Comparison of ENCODE assay signal across 17 cellular contexts in genomic region chr19:56966225-56966696, GRCh38.
DNase-seq lines count a peak whose midpoint lies in the region; ATAC-seq and TF ChIP-seq lines count a peak whose summit lies in the region.
"Had no signal": no experiment of that assay in that cellular context is flagged by ENCODE, and none has a peak within 500 bp of the region (broad histone marks: within the 10 kb centered on the region; RNA-seq: fewer than 3 reads in every experiment).

No MANE protein-coding gene starts in this region.

- no peaks in the 10 kb centered on the region for H3K36me3 Mint-ChIP-seq in brain

- H3K79me2 ChIP-seq in parathyroid adenoma (no peaks in the 10 kb centered on the region), PC-3 (ENCODE audit: low read length) (no peaks in the 10 kb centered on the region)

- no peaks in the 10 kb centered on the region for H3K27me3 ChIP-seq in parathyroid adenoma (ENCODE audit: control insufficient read depth, insufficient read depth, low read length)
- peaks cover 12% of the 10 kb centered on the region for H3K27me3 ChIP-seq in PC-3 (ENCODE audit: low read length)
- H3K27me3 ChIP-seq: BLaER1 treated with 17β-estradiol and CSF1 and Interleukin-3, amounts not matched to agents 10 nM and 100 nM; SJSA1 had no signal

- POLR2A ChIA-PET in PC-3 (lab: Charles Lee; ENCODE audit: unreplicated experiment) = no interaction called here

- TF ChIP-seq CTCF in brain (conservative IDR thresholded peaks at IDR 0.05) (no peak), parathyroid adenoma (IDR thresholded peaks at IDR 0.05) (no peak), PC-3 (conservative IDR thresholded peaks at IDR 0.05; ENCODE audit: low read depth, low read length) (no peak)

- H2AFZ ChIP-seq in parathyroid adenoma (peak overlapping the region; percentile 41), PC-3 (ENCODE audit: low read length) (no peak overlapping the region)
- H2AFZ ChIP-seq: PC-9 had no signal

- no peak overlapping the region for H3K4me3 ChIP-seq in parathyroid adenoma (ENCODE audit: low read depth, low read length)
- no peak overlapping the region for H3K4me3 ChIP-seq in PC-3 (ENCODE audit: low read length)
- H3K4me3 ChIP-seq: BLaER1 treated with 17β-estradiol and CSF1 and Interleukin-3, amounts not matched to agents 10 nM and 100 nM; K562; PC-9; SJSA1 had no signal

- ATAC-seq in PC-3 = no peak
- ATAC-seq: K562 had no signal

- H3K9me3 Mint-ChIP-seq in brain = peaks cover 0 to 80% (median 29%) of the 10 kb centered on the region in 5 experiments

- intact Hi-C loops in PC-3 (cut with micrococcal nuclease) = no loop called here

- H3K36me3 ChIP-seq in parathyroid adenoma (ENCODE audit: control insufficient read depth, insufficient read depth, low read length) (no peaks in the 10 kb centered on the region), PC-3 (ENCODE audit: low read depth, low read length) (no peaks in the 10 kb centered on the region)
- H3K36me3 ChIP-seq: BLaER1 treated with 17β-estradiol and CSF1 and Interleukin-3, amounts not matched to agents 10 nM and 100 nM; SJSA1 had no signal

- H3K4me1 ChIP-seq in parathyroid adenoma = no peaks in the 10 kb centered on the region
- H3K4me1 ChIP-seq in PC-3 (ENCODE audit: insufficient read depth, low read length) = no peaks in the 10 kb centered on the region
- H3K4me1 ChIP-seq: SJSA1 had no signal

- CTCF ChIA-PET in PC-3 (lab: Charles Lee) = no interaction called here

- no peak overlapping the region for H3K9ac ChIP-seq in parathyroid adenoma
- no peak overlapping the region for H3K9ac ChIP-seq in PC-3 (ENCODE audit: low read length)
- H3K9ac ChIP-seq: BLaER1 treated with 17β-estradiol and CSF1 and Interleukin-3, amounts not matched to agents 10 nM and 100 nM had no signal

- peak overlapping the region in 1 of 5 experiments; percentile 29 for H3K4me3 Mint-ChIP-seq in brain

- DNase-seq in NCI-H1417 (lab: John Stamatoyannopoulos, UW) = peak in 2 of 3 experiments; percentile 15 to 45
- DNase-seq in NCI-H1417 treated with DMSO at 0.1 percent for 48 hours (lab: John Stamatoyannopoulos, UW) = no peak
- peak; percentile 19 for DNase-seq in G401 (ENCODE audit: low spot score)
- no peak for DNase-seq in PC-3
- DNase-seq in HUDEP-2 (lab: John Stamatoyannopoulos, UW; ENCODE audit: unreplicated experiment in 76 of 76) = no peak
- no peak for DNase-seq in COLO829 (ENCODE audit: low spot score)
- DNase-seq: 8988T, NCI-H146, NCI-H2081 treated with DMSO at 0.1 percent for 48 hours, NCI-H345, NCI-H526, PC-9 had no signal

- H3K27ac ChIP-seq in parathyroid adenoma (no peak overlapping the region), PC-3 (ENCODE audit: low read length) (no peak overlapping the region)
- H3K27ac ChIP-seq: BLaER1 treated with 17β-estradiol and CSF1 and Interleukin-3, amounts not matched to agents 10 nM and 100 nM; PC-9; SJSA1 had no signal

- in situ Hi-C loops in G401 (cut with HindIII; ENCODE audit: low sequenced_read_pairs) = no loop called here

- no peaks in the 10 kb centered on the region for H3K9me2 ChIP-seq in PC-3 (replicated peaks; ENCODE audit: low read length)

- no TSS peak for BruUV-seq in PC-3 (replicated peaks; lab: Mats Ljungman, UMichigan)

- peak overlapping the region in 3 of 5 experiments; percentile 4 to 86 (median 82) for H3K27ac Mint-ChIP-seq in brain

- H3K4me2 ChIP-seq in parathyroid adenoma (ENCODE audit: low read length) (no peak overlapping the region), PC-3 (ENCODE audit: low read length) (no peak overlapping the region)
- H3K4me2 ChIP-seq: PC-9 had no signal

- no peaks in the 10 kb centered on the region for H3K9me3 ChIP-seq in parathyroid adenoma (ENCODE audit: control insufficient read depth, low read length)
- H3K9me3 ChIP-seq in PC-3 (ENCODE audit: low read length) = peaks cover 10% of the 10 kb centered on the region; the same call in 1 of the 2 replicates
- H3K9me3 ChIP-seq: BLaER1 treated with 17β-estradiol and CSF1 and Interleukin-3, amounts not matched to agents 10 nM and 100 nM had no signal

- H3K27me3 Mint-ChIP-seq in brain = peaks cover 9% of the 10 kb centered on the region

- no peaks in the 10 kb centered on the region for H4K20me1 ChIP-seq in PC-3 (ENCODE audit: low read length)
- H4K20me1 ChIP-seq: BLaER1 treated with 17β-estradiol and CSF1 and Interleukin-3, amounts not matched to agents 10 nM and 100 nM had no signal

- no peaks in the 10 kb centered on the region for H3F3A ChIP-seq in PC-3 (ENCODE audit: low read length, unreplicated experiment)

- H3K4me1 Mint-ChIP-seq in brain = peaks cover 47% of the 10 kb centered on the region

Comparison
In these comparisons a context has a peak if more than half of its experiments do, and no peak if none do; other contexts are left out.
1. DNase-seq: peak in NCI-H1417 (2 of 3) and G401 (single experiment); none in NCI-H1417 treated with DMSO at 0.1 percent for 48 hours (single experiment), PC-3 (single experiment), HUDEP-2 (0 of 76) and COLO829 (single experiment).